Comparison of ENCODE assay signal across 8 cellular contexts in genomic region chr14:24113379-24113800, GRCh38. TPM values are rescaled to one million over a fixed set of nuclear protein-coding genes. Genes with fewer than 3 reads are reported as not detected.
A peak's percentile ranks its signal among the peaks of the same experiment; 100 is the strongest.
DNase-seq lines count a peak whose midpoint lies in the region; ATAC-seq and TF ChIP-seq lines count a peak whose summit lies in the region.

No MANE protein-coding gene starts in this region.

- 10% methylated on average over 15 of the region's 15 CpGs for WGBS in liver

- intact Hi-C loops in ascending aorta (cut with DNase I), result loop anchor here (10.0 kb wide), 2 partner anchors 251 to 639 kb away; partner anchors contain the start of gene NFATC4

- no peaks in the 10 kb centered on the region for H3K9me3 ChIP-seq in ascending aorta
- no peaks in the 10 kb centered on the region for H3K9me3 ChIP-seq in liver (ENCODE audit: control insufficient read depth in 4 of 4, low read length in 3 of 4)

- peak overlapping the region; percentile 75 to 97 for H3K9ac ChIP-seq in liver (ENCODE audit: low read depth in 1 of 2, low read length in 2 of 2)

- no peak for DNase-seq in activated T-cell treated with anti-CD3 and anti-CD28 coated beads, Interleukin-2, amount 50 U/mL, for 24 hours
- no peak for DNase-seq in activated T-cell treated with anti-CD3 and anti-CD28 coated beads, Interleukin-2, amount 50 U/mL, for 48 hours
- no peak for DNase-seq in ascending aorta (ENCODE audit: low spot score in 2 of 2)
- DNase-seq in type B pancreatic cell (ENCODE audit: extremely low spot score, unreplicated experiment), result no peak
- no peak for DNase-seq in DMS153 (lab: John Stamatoyannopoulos, UW)
- no peak for DNase-seq in NCI-H2171 (lab: John Stamatoyannopoulos, UW)

- no peaks in the 10 kb centered on the region for H3K27me3 ChIP-seq in ascending aorta
- no peaks in the 10 kb centered on the region for H3K27me3 ChIP-seq in liver (ENCODE audit: control insufficient read depth in 4 of 4, insufficient read depth in 4 of 4, low read length in 3 of 4)

- TF ChIP-seq CTCF in ascending aorta (IDR thresholded peaks at IDR 0.05) (no peak), liver (IDR thresholded peaks at IDR 0.05; ENCODE audit: low read depth, low read length, missing input control) (no peak), type B pancreatic cell (conservative IDR thresholded peaks at IDR 0.05) (no peak)

- H3K9me3 Mint-ChIP-seq in activated T-cell treated with anti-CD3 and anti-CD28 coated beads, Interleukin-2, amount 50 U/mL, for 24 hours, result no peaks in the 10 kb centered on the region
- no peaks in the 10 kb centered on the region for H3K9me3 Mint-ChIP-seq in type B pancreatic cell

- H3K27ac Mint-ChIP-seq in activated T-cell treated with anti-CD3 and anti-CD28 coated beads, Interleukin-2, amount 50 U/mL, for 24 hours, result peak overlapping the region; percentile 99
- H3K27ac Mint-ChIP-seq in type B pancreatic cell, result peak overlapping the region; percentile 99

- H3K27me3 Mint-ChIP-seq in activated T-cell treated with anti-CD3 and anti-CD28 coated beads, Interleukin-2, amount 50 U/mL, for 24 hours, result no peaks in the 10 kb centered on the region
- no peaks in the 10 kb centered on the region for H3K27me3 Mint-ChIP-seq in type B pancreatic cell

- H3K36me3 Mint-ChIP-seq in activated T-cell treated with anti-CD3 and anti-CD28 coated beads, Interleukin-2, amount 50 U/mL, for 24 hours (ENCODE audit: low read depth), result peaks cover 44% of the 10 kb centered on the region
- H3K36me3 Mint-ChIP-seq in type B pancreatic cell, result peaks cover 11% of the 10 kb centered on the region

- peak overlapping the region; percentile 90 for H3K4me3 Mint-ChIP-seq in activated T-cell treated with anti-CD3 and anti-CD28 coated beads, Interleukin-2, amount 50 U/mL, for 24 hours
- peak overlapping the region; percentile 99 for H3K4me3 Mint-ChIP-seq in type B pancreatic cell

- peaks cover 13 to 15% of the 10 kb centered on the region in 2 donors for H3K36me3 ChIP-seq in ascending aorta
- peaks cover 0 to 8% (median 5%) of the 10 kb centered on the region in 4 donors for H3K36me3 ChIP-seq in liver (ENCODE audit: control insufficient read depth in 4 of 4, insufficient read depth in 3 of 4, low read depth in 1 of 4, low read length in 3 of 4)

- H3K4me1 Mint-ChIP-seq in activated T-cell treated with anti-CD3 and anti-CD28 coated beads, Interleukin-2, amount 50 U/mL, for 24 hours (ENCODE audit: low read depth), result peaks cover 39% of the 10 kb centered on the region
- H3K4me1 Mint-ChIP-seq in type B pancreatic cell (ENCODE audit: unreplicated experiment), result peaks cover 24% of the 10 kb centered on the region

- H3K27ac ChIP-seq in ascending aorta, result peak overlapping the region; percentile 98 to 100
- H3K27ac ChIP-seq in liver (ENCODE audit: low read depth in 1 of 2, low read length in 2 of 2), result peak overlapping the region; percentile 99 to 100

- ATAC-seq in HG03520 (IDR thresholded peaks at IDR 0.05; ENCODE audit: unreplicated experiment), result no peak

- H3K4me1 ChIP-seq in ascending aorta, result peaks cover 9 to 20% of the 10 kb centered on the region in 2 donors
- H3K4me1 ChIP-seq in liver (ENCODE audit: control insufficient read depth in 4 of 4, insufficient read depth in 4 of 4, low read length in 3 of 4), result peaks cover 4 to 53% (median 45%) of the 10 kb centered on the region in 4 donors

- no peak for TF ChIP-seq RAD21 in liver (IDR thresholded peaks at IDR 0.05)

- H3K4me3 ChIP-seq in ascending aorta, result peak overlapping the region; percentile 78 to 79
- peak overlapping the region; percentile 55 to 94 (median 90) for H3K4me3 ChIP-seq in liver (ENCODE audit: low read depth in 1 of 3, low read length in 3 of 3)

TF ChIP-seq in liver, 16 proteins besides CTCF, POLR2A, EP300 and RAD21:
- no peak for TF ChIP-seq MAX (IDR thresholded peaks at IDR 0.05)
- no peak for TF ChIP-seq ATF3 (IDR thresholded peaks at IDR 0.05)
- no peak for TF ChIP-seq TAF1 (conservative IDR thresholded peaks at IDR 0.05)
- TF ChIP-seq ZBTB33 (IDR thresholded peaks at IDR 0.05), result no peak
- no peak for TF ChIP-seq YY1 (IDR thresholded peaks at IDR 0.05)
- TF ChIP-seq REST (IDR thresholded peaks at IDR 0.05), result no peak
- TF ChIP-seq HNF4A (conservative IDR thresholded peaks at IDR 0.05), result no peak
- no peak for TF ChIP-seq GABPA (IDR thresholded peaks at IDR 0.05 in 1 of 2, conservative IDR thresholded peaks at IDR 0.05 in 1 of 2)
- TF ChIP-seq FOXA2 (IDR thresholded peaks at IDR 0.05), result no peak
- no peak for TF ChIP-seq SP1 (IDR thresholded peaks at IDR 0.05)
- no peak for TF ChIP-seq EGR1 (IDR thresholded peaks at IDR 0.05; ENCODE audit: low read depth in 2 of 2)
- no peak for TF ChIP-seq JUND (IDR thresholded peaks at IDR 0.05)
- TF ChIP-seq RXRA (IDR thresholded peaks at IDR 0.05), result no peak
- TF ChIP-seq HNF4G (IDR thresholded peaks at IDR 0.05), result no peak
- no peak for TF ChIP-seq FOXA1 (IDR thresholded peaks at IDR 0.05)
- no peak for TF ChIP-seq NR2F2 (IDR thresholded peaks at IDR 0.05)
TF ChIP-seq in liver: peak in this region for 0.

RNA-seq across cellular contexts. Expression of gene DCAF11, which starts 1.2 kb away (rescaled TPM):
- total RNA-seq in ascending aorta (52.3 TPM), liver (100 to 1,000 TPM; 215 to 312 TPM), type B pancreatic cell (ENCODE audit: low replicate concordance) (65.0 and 78.3 TPM in 2 replicates)
- polyA plus RNA-seq in liver, result 100 to 1,000 TPM in 1 of 2 donors, 10 to 100 TPM in 1; 30.1 to 119 TPM

RNA-seq across cellular contexts. Expression of gene NRL, which starts 1.4 kb away (rescaled TPM):
- total RNA-seq in ascending aorta, result not detected
- total RNA-seq in liver, result 1 to 10 TPM; 2.7 to 3.2 TPM
- 1 to 10 TPM; 1.5 to 2.9 TPM for polyA plus RNA-seq in liver
- total RNA-seq in type B pancreatic cell (ENCODE audit: low replicate concordance), result 1.3 and 1.8 TPM in 2 replicates

RNA-seq across cellular contexts. Expression of gene FITM1, which starts 17.1 kb away (rescaled TPM):
- not detected for total RNA-seq in ascending aorta
- 1 to 10 TPM; 1.7 to 6.4 TPM for total RNA-seq in liver
- 10 to 100 TPM; 11.9 to 16.1 TPM for polyA plus RNA-seq in liver
- total RNA-seq in type B pancreatic cell (ENCODE audit: low replicate concordance), result 0.26 and 0.53 TPM in 2 replicates

RNA-seq across cellular contexts. Expression of gene PCK2, which starts 19.3 kb away (rescaled TPM):
- total RNA-seq in ascending aorta (26.1 TPM), liver (100 to 1,000 TPM in 1 of 2 donors, 10 to 100 TPM in 1; 39.8 to 205 TPM), type B pancreatic cell (ENCODE audit: low replicate concordance) (35.0 and 40.9 TPM in 2 replicates)
- polyA plus RNA-seq in liver, result 100 to 1,000 TPM; 236 to 250 TPM

RNA-seq across cellular contexts. Expression of gene PSME1, which starts 22.6 kb away (rescaled TPM):
- total RNA-seq in ascending aorta (55.5 TPM), liver (10 to 100 TPM; 63.3 to 71.9 TPM), type B pancreatic cell (ENCODE audit: low replicate concordance) (142 and 177 TPM in 2 replicates)
- 100 to 1,000 TPM; 131 to 237 TPM for polyA plus RNA-seq in liver
